In the genomic region with DNA sequence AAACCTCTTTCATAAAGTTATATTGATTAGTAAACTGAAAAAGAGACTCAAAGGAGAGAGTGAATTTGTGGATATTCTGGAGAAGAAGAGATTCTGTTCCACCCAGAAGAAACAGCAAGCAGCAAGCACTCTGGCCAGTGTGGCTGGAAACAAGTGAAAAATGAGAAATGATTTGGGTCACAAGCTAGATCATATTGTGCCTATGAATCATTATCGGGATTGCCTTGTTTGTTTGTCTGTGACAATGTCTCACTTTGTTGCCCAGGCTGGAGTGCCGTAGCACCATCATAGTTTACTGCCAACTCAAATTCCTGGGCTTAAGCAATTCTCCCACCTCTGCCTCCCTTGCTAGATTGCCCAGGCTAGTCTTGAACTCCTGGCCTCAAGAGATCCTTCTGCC, we compare ENCODE assay signal across 30 cellular contexts.
"Had no signal": no experiment of that assay in that cellular context is flagged by ENCODE, and none has a peak within 500 bp of the region (broad histone marks: within the 10 kb centered on the region; RNA-seq: fewer than 3 reads in every experiment).

No MANE protein-coding gene starts in this region.

- H3K9me3 ChIP-seq: adrenal gland, body of pancreas, esophagus squamous epithelium had no signal

- ATAC-seq: activated CD4-positive, alpha-beta T cell treated with anti-CD3 and anti-CD28 coated beads for 36 hours; activated CD8-positive, alpha-beta memory T cell treated with anti-CD3 and anti-CD28 coated beads, Interleukin-2, amount 10 ng/mL, durations not matched to agents 7 days and 5 days; activated CD8-positive, alpha-beta T cell treated with anti-CD3 and anti-CD28 coated beads, Interleukin-2, amount 10 ng/mL, durations not matched to agents 7 days and 5 days; activated naive CD8-positive, alpha-beta T cell treated with anti-CD3 and anti-CD28 coated beads, Interleukin-2, amount 50 U/mL, for 24 hours; body of pancreas; effector memory CD8-positive, alpha-beta T cell; T-helper 17 cell had no signal

- DNase-seq: activated CD4-positive, alpha-beta memory T cell treated with anti-CD3 and anti-CD28 coated beads for 36 hours; activated CD4-positive, alpha-beta T cell treated with anti-CD3 and anti-CD28 coated beads for 36 hours; activated CD4-positive, alpha-beta T cell treated with anti-CD3 and anti-CD28 coated beads, Interleukin-2, amount 10 ng/mL, durations not matched to agents 24 days and 14 days; activated CD4-positive, CD25-positive, alpha-beta regulatory T cell; activated CD4-positive, CD25-positive, alpha-beta regulatory T cell treated with anti-CD3 and anti-CD28 coated beads, Interleukin-2, amount 50 U/mL, for 72 hours; activated CD8-positive, alpha-beta memory T cell treated with anti-CD3 and anti-CD28 coated beads, Interleukin-2, amount 10 ng/mL, durations not matched to agents 7 days and 5 days; activated CD8-positive, alpha-beta memory T cell treated with anti-CD3 and anti-CD28 coated beads, Interleukin-2, amount 50 U/mL, for 4 hours; activated CD8-positive, alpha-beta T cell treated with anti-CD3 and anti-CD28 coated beads, Interleukin-2, amount 10 ng/mL, durations not matched to agents 7 days and 5 days; activated effector memory CD4-positive, alpha-beta T cell treated with anti-CD3 and anti-CD28 coated beads, Interleukin-2, amount 50 U/mL, for 16 hours; activated naive CD4-positive, alpha-beta T cell treated with anti-CD3 and anti-CD28 coated beads for 36 hours; activated naive CD8-positive, alpha-beta T cell treated with anti-CD3 and anti-CD28 coated beads for 36 hours; activated naive CD8-positive, alpha-beta T cell treated with anti-CD3 and anti-CD28 coated beads, Interleukin-2, amount 50 U/mL, for 24 hours; activated T-cell treated with anti-CD3 and anti-CD28 coated beads, Interleukin-2, amount 50 U/mL, for 1 hour; activated T-cell treated with anti-CD3 and anti-CD28 coated beads, Interleukin-2, amount 50 U/mL, for 48 hours; adrenal gland; amygdala; aorta; body of pancreas; caudate nucleus; cortex of kidney; dermis blood vessel endothelial cell; effector CD4-positive, alpha-beta T cell; effector memory CD8-positive, alpha-beta T cell; esophagus squamous epithelium; head of caudate nucleus; T-helper 17 cell had no signal

- H3K27me3 ChIP-seq: adrenal gland, body of pancreas, esophagus squamous epithelium had no signal

- FAIRE-seq: colon, endothelial cell of umbilical vein, frontal cortex had no signal

- H3K27ac ChIP-seq: adrenal gland, body of pancreas, epithelial cell of prostate, esophagus squamous epithelium had no signal

- H3K36me3 ChIP-seq: adrenal gland, esophagus squamous epithelium had no signal

- H3K4me3 ChIP-seq: adrenal gland, body of pancreas, esophagus squamous epithelium had no signal

- H3K4me1 ChIP-seq: adrenal gland, esophagus squamous epithelium had no signal
